In the genomic region with DNA sequence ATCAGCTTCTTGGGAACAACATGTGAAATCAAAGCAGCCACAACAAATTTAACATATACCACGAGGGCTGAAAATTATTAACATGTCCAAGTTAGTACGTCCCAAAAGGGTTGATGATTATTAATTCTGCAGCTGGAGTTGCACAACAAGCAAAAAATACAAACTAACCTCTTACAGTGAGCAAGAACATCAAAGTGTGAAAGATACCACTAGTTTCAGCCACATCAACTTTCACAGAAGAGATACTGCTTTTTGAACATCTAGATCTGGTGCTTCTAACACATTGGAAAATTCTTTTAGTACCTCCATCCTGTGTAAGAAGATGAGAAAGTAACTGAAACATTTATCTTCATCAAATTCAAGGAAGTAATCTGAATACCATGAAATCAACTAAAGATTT, we compare ENCODE assay signal across 16 cellular contexts.
DNase-seq lines count a peak whose midpoint lies in the region; ATAC-seq and TF ChIP-seq lines count a peak whose summit lies in the region.
"Had no signal": no experiment of that assay in that cellular context is flagged by ENCODE, and none has a peak within 500 bp of the region (broad histone marks: within the 10 kb centered on the region; RNA-seq: fewer than 3 reads in every experiment).

No MANE protein-coding gene starts in this region.

- H3K79me2 ChIP-seq in KMS-11 (ENCODE audit: insufficient read depth, low read depth): no peaks in the 10 kb centered on the region
- H3K79me2 ChIP-seq in SU-DHL-6 (ENCODE audit: insufficient read depth, low read length): no peaks in the 10 kb centered on the region

- peaks cover 15% of the 10 kb centered on the region for H3K4me1 ChIP-seq in KMS-11 (ENCODE audit: low read depth, poor library complexity, severe bottlenecking)

- peak; percentile 11 for DNase-seq in renal cortical epithelial cell (ENCODE audit: low read depth)
- DNase-seq: C1 segment of cervical spinal cord; Calu3; CD4-positive, alpha-beta memory T cell; COR-L47; DMS53; DMS79 treated with DMSO at 0.1 percent for 48 hours; GF-D8; H9; HFFc6 had no signal

- H3K27me3 ChIP-seq in KMS-11 (ENCODE audit: insufficient read depth, low read depth) (no peaks in the 10 kb centered on the region), SU-DHL-6 (ENCODE audit: low read length) (no peaks in the 10 kb centered on the region)

- H3K4me3 ChIP-seq in KMS-11 (IDR thresholded peaks at IDR 0.05; ENCODE audit: insufficient read depth, low read depth, low read length) (no peak overlapping the region), SU-DHL-6 (ENCODE audit: insufficient read depth, low read length, poor library complexity, severe bottlenecking) (no peak overlapping the region)
- H3K4me3 ChIP-seq: GM23338 had no signal

- H3K27ac ChIP-seq in KMS-11 (no peak overlapping the region), SU-DHL-6 (ENCODE audit: low read depth, low read length) (no peak overlapping the region)

- no peaks in the 10 kb centered on the region for H3K9me2 ChIP-seq in SU-DHL-6 (replicated peaks; ENCODE audit: insufficient read depth, low read length)

- H3K9ac ChIP-seq in KMS-11: no peak overlapping the region
- no peak overlapping the region for H3K9ac ChIP-seq in SU-DHL-6 (ENCODE audit: low read length)

- H2AFZ ChIP-seq in KMS-11 (ENCODE audit: low read depth) (no peak overlapping the region), SU-DHL-6 (ENCODE audit: low read depth, low read length, severe bottlenecking) (peak overlapping the region; percentile 11)
- H2AFZ ChIP-seq: GM23338 had no signal

- H3K9me3 ChIP-seq in SU-DHL-6 (ENCODE audit: insufficient read depth, low read length): no peaks in the 10 kb centered on the region

- no peaks in the 10 kb centered on the region for H4K20me1 ChIP-seq in KMS-11 (ENCODE audit: insufficient read depth)
- no peaks in the 10 kb centered on the region for H4K20me1 ChIP-seq in SU-DHL-6 (ENCODE audit: low read depth, low read length)

- ATAC-seq in HG03460 (IDR thresholded peaks at IDR 0.05; ENCODE audit: unreplicated experiment) (no peak), HG02840 (IDR thresholded peaks at IDR 0.05; ENCODE audit: low FRiP score, unreplicated experiment) (no peak), HG02588 (IDR thresholded peaks at IDR 0.05; ENCODE audit: unreplicated experiment) (no peak)
- ATAC-seq: GM23338 had no signal

- H3K4me2 ChIP-seq in KMS-11 (peak overlapping the region; percentile 17; the same call in 1 of the 2 replicates), SU-DHL-6 (ENCODE audit: low read depth, low read length, poor library complexity, severe bottlenecking) (no peak overlapping the region)
- H3K4me2 ChIP-seq: GM23338 had no signal

- H3F3A ChIP-seq in SU-DHL-6 (ENCODE audit: insufficient read depth): no peaks in the 10 kb centered on the region

- no peak for TF ChIP-seq CTCF in KMS-11 (conservative IDR thresholded peaks at IDR 0.05; ENCODE audit: low read depth, low read length)
- TF ChIP-seq CTCF in SU-DHL-6 (IDR thresholded peaks at IDR 0.05; ENCODE audit: insufficient read depth, low read length, poor library complexity, severe bottlenecking): no peak

- no peaks in the 10 kb centered on the region for H3K36me3 ChIP-seq in KMS-11 (ENCODE audit: insufficient read depth)
- H3K36me3 ChIP-seq in SU-DHL-6 (ENCODE audit: low read length): no peaks in the 10 kb centered on the region
